In genomic region chr3:102182162-102182561, GRCh38 we compare ENCODE assay signal across 12 cellular contexts.
DNase-seq lines count a peak whose midpoint lies in the region; ATAC-seq, FAIRE-seq and TF ChIP-seq lines count a peak whose summit lies in the region.
"Had no signal": no experiment of that assay in that cellular context is flagged by ENCODE, and none has a peak within 500 bp of the region (broad histone marks: within the 10 kb centered on the region; RNA-seq: fewer than 3 reads in every experiment).

No MANE protein-coding gene starts in this region.

- ATAC-seq in omental fat pad (ENCODE audit: low FRiP score) (peak; percentile 65), GM19328 (IDR thresholded peaks at IDR 0.05; ENCODE audit: unreplicated experiment) (no peak)
- ATAC-seq: effector memory CD8-positive, alpha-beta T cell had no signal

- in situ Hi-C loops in ACHN (cut with HindIII; ENCODE audit: low pct_ligation_motif_present, low pct_unique_long_range_greater_than_20kb, low sequenced_read_pairs): no loop called here

- H3K4me3 ChIP-seq in fibroblast of villous mesenchyme (ENCODE audit: low read depth, low read length): no peak overlapping the region

- DNase-seq in ACHN (peak; percentile 96), RCC 7860 (ENCODE audit: low spot score) (peak; percentile 100), fibroblast of villous mesenchyme (ENCODE audit: low read depth) (peak; percentile 70), omental fat pad (ENCODE audit: low spot score) (no peak), NCI-H446 (lab: John Stamatoyannopoulos, UW) (no peak), putamen (ENCODE audit: low spot score) (no peak)
- DNase-seq in activated naive CD4-positive, alpha-beta T cell treated with anti-CD3 and anti-CD28 coated beads, Interleukin-2, amount 50 U/mL, for 16 hours: no peak
- DNase-seq: activated CD4-positive, CD25-positive, alpha-beta regulatory T cell treated with anti-CD3 and anti-CD28 coated beads, Interleukin-2, amount 50 U/mL, for 72 hours; activated naive CD4-positive, alpha-beta T cell treated with Interleukin-2 at 50 U/mL for 16 hours; CD4-positive, CD25-positive, alpha-beta regulatory T cell; effector memory CD8-positive, alpha-beta T cell had no signal

- peak; percentile 100 for FAIRE-seq in RCC 7860 (lab: Jason Lieb, UNC)

- TF ChIP-seq CTCF in fibroblast of villous mesenchyme (IDR thresholded peaks at IDR 0.05; ENCODE audit: insufficient read depth, low read depth, low read length): no peak
- no peak for TF ChIP-seq CTCF in omental fat pad (IDR thresholded peaks at IDR 0.05)

Comparison
In these comparisons a context has a peak if more than half of its experiments do, and no peak if none do; other contexts are left out.
1. DNase-seq: peak in ACHN (single experiment), RCC 7860 (single experiment) and fibroblast of villous mesenchyme (single experiment); none in omental fat pad (single experiment), activated naive CD4-positive, alpha-beta T cell treated with anti-CD3 and anti-CD28 coated beads, Interleukin-2, amount 50 U/mL, for 16 hours (single experiment), NCI-H446 (0 of 2) and putamen (single experiment).